Comparison of ENCODE assay signal across 31 cellular contexts in genomic region chr15:41978534-41978933, GRCh38. TPM values are rescaled to one million over a fixed set of nuclear protein-coding genes. Genes with fewer than 3 reads are reported as not detected.
"Had no signal": no experiment of that assay in that cellular context is flagged by ENCODE, and none has a peak within 500 bp of the region (broad histone marks: within the 10 kb centered on the region; RNA-seq: fewer than 3 reads in every experiment).

No MANE protein-coding gene starts in this region.

- H3K4me2 ChIP-seq: smooth muscle cell had no signal

- H3K27ac Mint-ChIP-seq: activated CD4-positive, alpha-beta T cell treated with anti-CD3 and anti-CD28 coated beads, Interleukin-2, amount 10 ng/mL, durations not matched to agents 7 days and 5 days; activated naive CD8-positive, alpha-beta T cell treated with anti-CD3 and anti-CD28 coated beads, Interleukin-2, amount 50 U/mL, for 24 hours; activated T-helper 2 cell treated with anti-CD3 and anti-CD28 coated beads, Interferon-gamma antibody, Interleukin-2, Interleukin-4, amounts not matched to agents 10 μg/mL and 5 μg/mL and 100 μg/mL, durations not matched to agents 14 hours and 24 hours and 36 hours; mesothelial cell of epicardium; naive B cell; nephron progenitor cell; stimulated activated naive B cell treated with anti-CD40 and anti-IgM and Interleukin-4, amounts not matched to agents 10 μg/mL and 1 μg/mL and 100 μg/mL, for 72 hours; T-helper 1 cell treated with Interleukin-12 subunit alpha and Interleukin-12 subunit beta and Interleukin-4 antibody, amounts not matched to agents 30 μg/mL and 1 μg/mL, for 36 hours had no signal

- H3K36me3 Mint-ChIP-seq: mesothelial cell of epicardium; naive B cell; stimulated activated naive B cell treated with anti-CD40 and anti-IgM and Interleukin-4, amounts not matched to agents 10 μg/mL and 1 μg/mL and 100 μg/mL, for 72 hours had no signal

- H3K4me1 ChIP-seq: prostate gland, uterus had no signal

- DNase-seq: activated CD4-positive, alpha-beta T cell treated with anti-CD3 and anti-CD28 coated beads, Interleukin-2, amount 10 ng/mL, durations not matched to agents 7 days and 5 days; activated CD4-positive, CD25-positive, alpha-beta regulatory T cell treated with anti-CD3 and anti-CD28 coated beads, Interleukin-2, amount 50 U/mL, for 72 hours; activated naive CD4-positive, alpha-beta T cell treated with anti-CD3 and anti-CD28 coated beads, Interleukin-2, amount 50 U/mL, for 16 hours; activated naive CD8-positive, alpha-beta T cell treated with anti-CD3 and anti-CD28 coated beads, Interleukin-2, amount 50 U/mL, for 24 hours; amygdala; caudate nucleus; cortex of kidney; foreskin fibroblast; hippocampal formation; left cardiac atrium; mammary epithelial cell; naive B cell; nephron progenitor cell; ovary; stimulated activated CD4-positive, alpha-beta T cell treated with anti-CD3 and anti-CD28 coated beads, Interleukin-15, amount 100 ng/mL, for 24 hours; stimulated activated CD4-positive, alpha-beta T cell treated with anti-CD3 and anti-CD28 coated beads, Interleukin-2, amount 100 ng/mL, for 24 hours; stimulated activated naive B cell treated with anti-CD40 and anti-IgM and Interleukin-4, amounts not matched to agents 10 μg/mL and 1 μg/mL and 100 μg/mL, for 72 hours; SW 1271; T1000; testis; transverse colon; WERI-Rb-1 had no signal

- H3K4me3 ChIP-seq: ovary, prostate gland, smooth muscle cell, testis, transverse colon, uterus had no signal

- H3K9me3 ChIP-seq: ovary, prostate gland, testis, transverse colon, uterus had no signal

- H3K9me3 Mint-ChIP-seq: activated CD4-positive, alpha-beta T cell treated with anti-CD3 and anti-CD28 coated beads, Interleukin-2, amount 10 ng/mL, durations not matched to agents 7 days and 5 days; activated naive CD8-positive, alpha-beta T cell treated with anti-CD3 and anti-CD28 coated beads, Interleukin-2, amount 50 U/mL, for 24 hours; activated T-helper 2 cell treated with anti-CD3 and anti-CD28 coated beads, Interferon-gamma antibody, Interleukin-2, Interleukin-4, amounts not matched to agents 10 μg/mL and 5 μg/mL and 100 μg/mL, durations not matched to agents 14 hours and 24 hours and 36 hours; mesothelial cell of epicardium; naive B cell; nephron progenitor cell; stimulated activated naive B cell treated with anti-CD40 and anti-IgM and Interleukin-4, amounts not matched to agents 10 μg/mL and 1 μg/mL and 100 μg/mL, for 72 hours; T-helper 1 cell treated with Interleukin-12 subunit alpha and Interleukin-12 subunit beta and Interleukin-4 antibody, amounts not matched to agents 30 μg/mL and 1 μg/mL, for 36 hours had no signal

- H3K4me3 Mint-ChIP-seq: activated CD4-positive, alpha-beta T cell treated with anti-CD3 and anti-CD28 coated beads, Interleukin-2, amount 10 ng/mL, durations not matched to agents 7 days and 5 days; activated naive CD8-positive, alpha-beta T cell treated with anti-CD3 and anti-CD28 coated beads, Interleukin-2, amount 50 U/mL, for 24 hours; mesothelial cell of epicardium; naive B cell; nephron progenitor cell; stimulated activated naive B cell treated with anti-CD40 and anti-IgM and Interleukin-4, amounts not matched to agents 10 μg/mL and 1 μg/mL and 100 μg/mL, for 72 hours; T-helper 1 cell treated with Interleukin-12 subunit alpha and Interleukin-12 subunit beta and Interleukin-4 antibody, amounts not matched to agents 30 μg/mL and 1 μg/mL, for 36 hours had no signal

- H3K27me3 ChIP-seq: ovary, testis, transverse colon, uterus had no signal

- ATAC-seq: activated naive CD8-positive, alpha-beta T cell treated with anti-CD3 and anti-CD28 coated beads, Interleukin-2, amount 50 U/mL, for 24 hours; esophagus mucosa; left cardiac atrium; stimulated activated naive B cell treated with anti-CD40 and anti-IgM and Interleukin-4, amounts not matched to agents 10 μg/mL and 1 μg/mL and 100 μg/mL, for 72 hours had no signal

- H3K36me3 ChIP-seq: ovary, prostate gland, transverse colon, uterus, WERI-Rb-1 had no signal

- H3K27ac ChIP-seq: ovary, prostate gland, testis, uterus, WERI-Rb-1 had no signal

RNA-seq across cellular contexts. Expression of gene PLA2G4E, which starts 42.3 kb away (rescaled TPM):
- total RNA-seq: activated CD4-positive, alpha-beta T cell treated with anti-CD3 and anti-CD28 coated beads, Interleukin-2, amount 10 ng/mL, durations not matched to agents 7 days and 5 days; activated T-helper 2 cell treated with anti-CD3 and anti-CD28 coated beads, Interferon-gamma antibody, Interleukin-2, Interleukin-4, amounts not matched to agents 10 μg/mL and 5 μg/mL and 100 μg/mL, durations not matched to agents 14 hours and 24 hours and 36 hours; chondrocyte; liver; mesothelial cell of epicardium; uterus had no signal
- polyA plus RNA-seq: liver, smooth muscle cell had no signal
